1 cellular context compared by ENCODE assay signal in genomic region chr6:147203311-147204059, GRCh38.
TF ChIP-seq lines count a peak whose summit lies in the region.

No MANE protein-coding gene starts in this region.

TF ChIP-seq in HepG2, 621 proteins besides CTCF, POLR2A, EP300 and RAD21 (continued from another document and continues in another):
- TF ChIP-seq HOXD1 (CRISPR knock-in tag; IDR thresholded peaks at IDR 0.05) (peak; percentile 50; the same call in 1 of the 2 replicates), ARNTL (CRISPR knock-in tag; IDR thresholded peaks at IDR 0.05) (no peak), HOXA9 (CRISPR knock-in tag; IDR thresholded peaks at IDR 0.05; ENCODE audit: borderline replicate concordance) (peak; percentile 79; the same call in 1 of the 2 replicates), ZNF318 (CRISPR knock-in tag; IDR thresholded peaks at IDR 0.05) (no peak), RERE (CRISPR knock-in tag; IDR thresholded peaks at IDR 0.05; ENCODE audit: low read depth) (no peak), ZNF574 (CRISPR knock-in tag; IDR thresholded peaks at IDR 0.05) (peak; percentile 56; the same call in 1 of the 2 replicates), ZNF431 (CRISPR knock-in tag; IDR thresholded peaks at IDR 0.05; ENCODE audit: borderline replicate concordance, low read depth) (0 out of 2 replicates have a peak, but pooled peaks have one; percentile 45), ZSCAN5A (CRISPR knock-in tag; IDR thresholded peaks at IDR 0.05; ENCODE audit: borderline replicate concordance) (no peak), ZSCAN12 (CRISPR knock-in tag; IDR thresholded peaks at IDR 0.05) (0 out of 2 replicates have a peak, but pooled peaks have one; percentile 15), NR0B2 (CRISPR knock-in tag; IDR thresholded peaks at IDR 0.05) (0 out of 2 replicates have a peak, but pooled peaks have one; percentile 51), BRF2 (CRISPR knock-in tag; IDR thresholded peaks at IDR 0.05) (peak; percentile 62; the same call in 1 of the 2 replicates), KAT2B (IDR thresholded peaks at IDR 0.05; ENCODE audit: borderline replicate concordance, low read depth, low read length) (no peak), ZFY (CRISPR knock-in tag; IDR thresholded peaks at IDR 0.05) (peak; percentile 97), ZNF770 (CRISPR knock-in tag; IDR thresholded peaks at IDR 0.05) (no peak), RCOR2 (CRISPR knock-in tag; IDR thresholded peaks at IDR 0.05) (0 out of 2 replicates have a peak, but pooled peaks have one; percentile 39), ARNT2 (CRISPR knock-in tag; IDR thresholded peaks at IDR 0.05; ENCODE audit: low read depth) (peak; percentile 61; the same call in 1 of the 2 replicates), ZHX1 (CRISPR knock-in tag; IDR thresholded peaks at IDR 0.05; ENCODE audit: low read depth) (peak; percentile 30; the same call in 1 of the 2 replicates), ZNF138 (CRISPR knock-in tag; IDR thresholded peaks at IDR 0.05; ENCODE audit: low read depth) (peak; percentile 93; the same call in 1 of the 2 replicates), FOXA3 (CRISPR knock-in tag; IDR thresholded peaks at IDR 0.05) (0 out of 2 replicates have a peak, but pooled peaks have one; percentile 22), HCFC1 (IDR thresholded peaks at IDR 0.05; ENCODE audit: low read depth, low read length) (no peak), E2F5 (CRISPR knock-in tag; conservative IDR thresholded peaks at IDR 0.05) (peak; percentile 50; the same call in 1 of the 2 replicates), SKI (IDR thresholded peaks at IDR 0.05; ENCODE audit: partially characterized antibody) (peak; percentile 81)
